Comparison of ENCODE assay signal across 30 cellular contexts in genomic region chr10:57959318-57960003, GRCh38.
"Had no signal": no experiment of that assay in that cellular context is flagged by ENCODE, and none has a peak within 500 bp of the region (broad histone marks: within the 10 kb centered on the region; RNA-seq: fewer than 3 reads in every experiment).

No MANE protein-coding gene starts in this region.

- H3K36me3 ChIP-seq: neural progenitor cell, thoracic aorta had no signal

- H3K4me3 Mint-ChIP-seq: activated naive CD4-positive, alpha-beta T cell treated with anti-CD3 and anti-CD28 coated beads, Interleukin-2, amount 10 ng/mL, durations not matched to agents 7 days and 5 days; activated naive CD8-positive, alpha-beta T cell treated with anti-CD3 and anti-CD28 coated beads, Interleukin-2, amount 10 ng/mL, durations not matched to agents 7 days and 5 days; activated T-helper 1 cell treated with anti-CD3 and anti-CD28 coated beads, Interleukin-12 subunit alpha, Interleukin-12 subunit beta, Interleukin-2, Interleukin-4 antibody, amounts not matched to agents 30 ng/mL and 10 ng/mL and 1 ng/mL, durations not matched to agents 14 hours and 24 hours and 36 hours; central memory CD8-positive, alpha-beta T cell; natural killer cell; neural progenitor cell; stimulated activated effector memory CD8-positive, alpha-beta T cell treated with anti-CD3 and anti-CD28 coated beads, Interleukin-12 subunit alpha, Interleukin-12 subunit beta, amount 100 ng/mL, for 72 hours; stimulated activated naive CD8-positive, alpha-beta T cell treated with anti-CD3 and anti-CD28 coated beads, Interleukin-15, Interleukin-2, amounts not matched to agents 100 ng/mL and 50 ng/mL, for 24 hours; T-helper 2 cell treated with Interferon-gamma antibody and Interleukin-4, amounts not matched to agents 5 μg/mL and 100 μg/mL, for 36 hours had no signal

- ATAC-seq: natural killer cell; right cardiac atrium; stimulated activated effector memory CD8-positive, alpha-beta T cell treated with anti-CD3 and anti-CD28 coated beads, Interleukin-12 subunit alpha, Interleukin-12 subunit beta, amount 100 ng/mL, for 72 hours had no signal

- H3K27ac ChIP-seq: neural progenitor cell, thoracic aorta had no signal

- H3K4me2 ChIP-seq: neural progenitor cell had no signal

- H3K9me3 Mint-ChIP-seq: activated naive CD4-positive, alpha-beta T cell treated with anti-CD3 and anti-CD28 coated beads, Interleukin-2, amount 10 ng/mL, durations not matched to agents 7 days and 5 days; activated naive CD8-positive, alpha-beta T cell treated with anti-CD3 and anti-CD28 coated beads, Interleukin-2, amount 10 ng/mL, durations not matched to agents 7 days and 5 days; activated T-helper 1 cell treated with anti-CD3 and anti-CD28 coated beads, Interleukin-12 subunit alpha, Interleukin-12 subunit beta, Interleukin-2, Interleukin-4 antibody, amounts not matched to agents 30 ng/mL and 10 ng/mL and 1 ng/mL, durations not matched to agents 14 hours and 24 hours and 36 hours; neural progenitor cell; stimulated activated naive CD8-positive, alpha-beta T cell treated with anti-CD3 and anti-CD28 coated beads, Interleukin-15, Interleukin-2, amounts not matched to agents 100 ng/mL and 50 ng/mL, for 24 hours had no signal

- DNase-seq: activated CD4-positive, alpha-beta T cell treated with anti-CD3 and anti-CD28 coated beads for 48 hours; activated CD4-positive, alpha-beta T cell treated with anti-CD3 and anti-CD28 coated beads, Interleukin-2, amount 50 U/mL, for 48 hours; activated CD8-positive, alpha-beta memory T cell treated with anti-CD3 and anti-CD28 coated beads for 24 hours; activated CD8-positive, alpha-beta memory T cell treated with anti-CD3 and anti-CD28 coated beads, Interleukin-2, amount 50 U/mL, for 4 hours; activated effector memory CD4-positive, alpha-beta T cell treated with anti-CD3 and anti-CD28 coated beads, Interleukin-2, amount 50 U/mL, for 16 hours; activated naive CD4-positive, alpha-beta T cell treated with anti-CD3 and anti-CD28 coated beads, Interleukin-2, amount 10 ng/mL, durations not matched to agents 7 days and 5 days; activated naive CD8-positive, alpha-beta T cell treated with anti-CD3 and anti-CD28 coated beads, Interleukin-2, amount 10 ng/mL, durations not matched to agents 7 days and 5 days; activated T-cell treated with anti-CD3 and anti-CD28 coated beads, Interleukin-2, amount 50 U/mL, for 1 hour; dermis blood vessel endothelial cell; effector CD8-positive, alpha-beta T cell; islet precursor cell; midbrain; natural killer cell; occipital lobe; posterior cingulate gyrus; right cardiac atrium; stimulated activated CD4-positive, alpha-beta T cell treated with anti-CD3 and anti-CD28 coated beads, Interleukin-12 subunit alpha, Interleukin-12 subunit beta, amount 100 ng/mL, for 4 hours; stimulated activated CD4-positive, alpha-beta T cell treated with anti-CD3 and anti-CD28 coated beads, Interleukin-4, amount 100 ng/mL, for 24 hours; T-helper 1 cell had no signal

- H3K27me3 ChIP-seq: neural progenitor cell had no signal

- H3K27me3 Mint-ChIP-seq: activated naive CD4-positive, alpha-beta T cell treated with anti-CD3 and anti-CD28 coated beads, Interleukin-2, amount 10 ng/mL, durations not matched to agents 7 days and 5 days; activated naive CD8-positive, alpha-beta T cell treated with anti-CD3 and anti-CD28 coated beads, Interleukin-2, amount 10 ng/mL, durations not matched to agents 7 days and 5 days; central memory CD8-positive, alpha-beta T cell had no signal

- H2AFZ ChIP-seq: neural progenitor cell had no signal

- H3K4me3 ChIP-seq: neural progenitor cell, thoracic aorta had no signal

- H3K9me3 ChIP-seq: thoracic aorta had no signal

- H3K4me1 ChIP-seq: neural progenitor cell had no signal

- H3K36me3 Mint-ChIP-seq: activated naive CD4-positive, alpha-beta T cell treated with anti-CD3 and anti-CD28 coated beads, Interleukin-2, amount 10 ng/mL, durations not matched to agents 7 days and 5 days; activated naive CD8-positive, alpha-beta T cell treated with anti-CD3 and anti-CD28 coated beads, Interleukin-2, amount 10 ng/mL, durations not matched to agents 7 days and 5 days; natural killer cell; neural progenitor cell; stimulated activated effector memory CD8-positive, alpha-beta T cell treated with anti-CD3 and anti-CD28 coated beads, Interleukin-12 subunit alpha, Interleukin-12 subunit beta, amount 100 ng/mL, for 72 hours had no signal

- FAIRE-seq: bronchial epithelial cell, endometrium, frontal cortex, urothelium cell line had no signal

- H3K9ac ChIP-seq: neural progenitor cell had no signal

- H3K4me1 Mint-ChIP-seq: activated naive CD4-positive, alpha-beta T cell treated with anti-CD3 and anti-CD28 coated beads, Interleukin-2, amount 10 ng/mL, durations not matched to agents 7 days and 5 days; activated naive CD8-positive, alpha-beta T cell treated with anti-CD3 and anti-CD28 coated beads, Interleukin-2, amount 10 ng/mL, durations not matched to agents 7 days and 5 days; central memory CD8-positive, alpha-beta T cell; natural killer cell; neural progenitor cell; stimulated activated effector memory CD8-positive, alpha-beta T cell treated with anti-CD3 and anti-CD28 coated beads, Interleukin-12 subunit alpha, Interleukin-12 subunit beta, amount 100 ng/mL, for 72 hours had no signal

- H3K27ac Mint-ChIP-seq: activated naive CD4-positive, alpha-beta T cell treated with anti-CD3 and anti-CD28 coated beads, Interleukin-2, amount 10 ng/mL, durations not matched to agents 7 days and 5 days; activated naive CD8-positive, alpha-beta T cell treated with anti-CD3 and anti-CD28 coated beads, Interleukin-2, amount 10 ng/mL, durations not matched to agents 7 days and 5 days; activated T-helper 1 cell treated with anti-CD3 and anti-CD28 coated beads, Interleukin-12 subunit alpha, Interleukin-12 subunit beta, Interleukin-2, Interleukin-4 antibody, amounts not matched to agents 30 ng/mL and 10 ng/mL and 1 ng/mL, durations not matched to agents 14 hours and 24 hours and 36 hours; natural killer cell; neural progenitor cell; stimulated activated effector memory CD8-positive, alpha-beta T cell treated with anti-CD3 and anti-CD28 coated beads, Interleukin-12 subunit alpha, Interleukin-12 subunit beta, amount 100 ng/mL, for 72 hours; stimulated activated naive CD8-positive, alpha-beta T cell treated with anti-CD3 and anti-CD28 coated beads, Interleukin-15, Interleukin-2, amounts not matched to agents 100 ng/mL and 50 ng/mL, for 24 hours; T-helper 2 cell treated with Interferon-gamma antibody and Interleukin-4, amounts not matched to agents 5 μg/mL and 100 μg/mL, for 36 hours had no signal
